ENCODE assay signal across 21 cellular contexts in genomic region chr16:2191446-2191706, GRCh38. TPM values are rescaled to one million over a fixed set of nuclear protein-coding genes. Genes with fewer than 3 reads are reported as not detected.
DNase-seq lines count a peak whose midpoint lies in the region; ATAC-seq, FAIRE-seq and TF ChIP-seq lines count a peak whose summit lies in the region.
"Had no signal": no experiment of that assay in that cellular context is flagged by ENCODE, and none has a peak within 500 bp of the region (broad histone marks: within the 10 kb centered on the region; RNA-seq: fewer than 3 reads in every experiment).

No MANE protein-coding gene starts in this region.

- H3K36me3 ChIP-seq in K562 (ENCODE audit: control insufficient read depth, insufficient read depth, low read length) (no peaks in the 10 kb centered on the region), pancreas (no peaks in the 10 kb centered on the region)
- H3K36me3 ChIP-seq: Peyer's patch had no signal

- 88% methylated on average over 9 of the region's 11 CpGs for whole genome bisulfite sequencing in K562 (ENCODE audit: insufficient coverage, low coverage, missing lambda C conversion rate)
- 87 to 91% methylated on average over 11 of the region's 11 CpGs for WGBS in pancreas, 2 donors

- peak overlapping the region in 1 of 2 experiments; percentile 58; a peak in 2 of 4 replicates for H3K9ac ChIP-seq in K562 (ENCODE audit: insufficient read depth in 1 of 2, low read depth in 2 of 2, low read length in 2 of 2)

- POLR2A ChIA-PET in K562 (lab: Yijun Ruan, JAX): interaction anchor here (1.2 to 3.4 kb wide), 3 partner anchors 21 to 36 kb away, joined by 5 to 11 read pairs (median 6); partner anchors contain the start of gene TRAF7

- H4K20me1 ChIP-seq in K562 (replicated peaks; ENCODE audit: control insufficient read depth, insufficient read depth, low read length): 0 out of 2 replicates have a peak, but pooled peaks cover 6% of the 10 kb centered on the region

- no peak overlapping the region for H3K27ac ChIP-seq in K562 (ENCODE audit: extremely low read depth, low read depth, low read length)
- peak overlapping the region; percentile 17 for H3K27ac ChIP-seq in substantia nigra (ENCODE audit: low read depth, low read length, poor library complexity, severe bottlenecking)
- no peak overlapping the region for H3K27ac ChIP-seq in pancreas
- H3K27ac ChIP-seq: Peyer's patch had no signal

- no peak overlapping the region for H3K4me2 ChIP-seq in K562 (ENCODE audit: insufficient read depth, low read length)

- no peak for TF ChIP-seq RAD21 in K562 (CRISPR knock-in tag; conservative IDR thresholded peaks at IDR 0.05 in 1 of 2, IDR thresholded peaks at IDR 0.05 in 1 of 2)

- ATAC-seq in K562 (no peak), left cardiac atrium (peak; percentile 25 to 49), GM21515 (IDR thresholded peaks at IDR 0.05; ENCODE audit: unreplicated experiment) (no peak), pancreas (no peak)

- FAIRE-seq in K562 (lab: Jason Lieb, UNC) (no peak), pancreas (lab: Jason Lieb, UNC) (no peak)
- FAIRE-seq: GM18507, GM19239, H54 had no signal

- peaks cover 3 to 69% of the 10 kb centered on the region in 2 experiments; a peak in 4 of 5 replicates for H3K4me1 ChIP-seq in K562 (replicated peaks in 1 of 2; ENCODE audit: control insufficient read depth in 2 of 2, insufficient read depth in 2 of 2, low read length in 2 of 2)
- peaks cover 5 to 7% (median 7%) of the 10 kb centered on the region in 3 donors for H3K4me1 ChIP-seq in pancreas

- in situ Hi-C loops in G401 (cut with HindIII; ENCODE audit: low sequenced_read_pairs) (no loop called here), K562 (cut with MboI) (no loop called here)

- no peak for TF ChIP-seq CTCF in K562 (IDR thresholded peaks at IDR 0.05 in 2 of 3, conservative IDR thresholded peaks at IDR 0.05 in 1 of 3; ENCODE audit: insufficient read depth in 2 of 3, low read depth in 1 of 3, low read length in 3 of 3)
- no peak for TF ChIP-seq CTCF in pancreas (IDR thresholded peaks at IDR 0.05)

- BruUV-seq in K562 (replicated peaks; lab: Mats Ljungman, UMichigan): no TSS peak

- DNase-seq in G401 (ENCODE audit: low spot score) (peak; percentile 43), K562 (ENCODE audit: extremely low read depth in 1 of 4, low spot score in 3 of 4) (no peak), left cardiac atrium (no peak), substantia nigra (lab: John Stamatoyannopoulos, UW) (peak in 1 of 49 donors; percentile 76), pancreas (no peak), amniotic stem cell (lab: John Stamatoyannopoulos, UW) (no peak)
- DNase-seq: Caco-2; CD4-positive, alpha-beta memory T cell; DMS153; GDM1; Kasumi-1; NCI-H1694 treated with DMSO at 0.1 percent for 48 hours; NCI-H2081 treated with DMSO at 0.1 percent for 48 hours; NCI-H2171 treated with DMSO at 0.1 percent for 48 hours; NCI-H524 treated with DMSO at 0.1 percent for 48 hours; Peyer's patch had no signal

- H3K9me1 ChIP-seq in K562 (ENCODE audit: control insufficient read depth, insufficient read depth, low read length): no peaks in the 10 kb centered on the region

- intact Hi-C loops in K562 (cut with micrococcal nuclease): no loop called here
- intact Hi-C loops in left cardiac atrium (cut with DNase I): no loop called here
- intact Hi-C loops in pancreas (cut with DNase I): loop anchor here in 1 of 3 donors (5.0 to 10.0 kb wide), 2 partner anchors 63 to 311 kb away; partner anchors contain the start of gene ECI1

- TF ChIP-seq POLR2A in K562 (conservative IDR thresholded peaks at IDR 0.05): no peak

- H2AFZ ChIP-seq in K562 (ENCODE audit: low read depth, low read length): no peak overlapping the region

- H3K9me3 ChIP-seq in K562 (replicated peaks; ENCODE audit: control insufficient read depth, insufficient read depth, low read depth, low read length): no peaks in the 10 kb centered on the region
- H3K9me3 ChIP-seq in pancreas: no peaks in the 10 kb centered on the region
- H3K9me3 ChIP-seq: Caco-2, Peyer's patch had no signal

- no peak for TF ChIP-seq EP300 in K562 (IDR thresholded peaks at IDR 0.05; ENCODE audit: low read length)

- CTCF ChIA-PET in K562 (lab: Yijun Ruan, JAX; ENCODE audit: low intra/inter-chr PET ratio): no interaction called here

- H3K27me3 ChIP-seq in K562 (ENCODE audit: control insufficient read depth in 2 of 2, insufficient read depth in 2 of 2, low read length in 2 of 2) (no peaks in the 10 kb centered on the region), pancreas (no peaks in the 10 kb centered on the region)

- H3K4me3 ChIP-seq in K562 (no peak overlapping the region), pancreas (no peak overlapping the region)
- H3K4me3 ChIP-seq: Peyer's patch had no signal

- no peaks in the 10 kb centered on the region for H3K79me2 ChIP-seq in K562 (ENCODE audit: control insufficient read depth, insufficient read depth, low read length)

RNA-seq across cellular contexts. Expression of gene CASKIN1, which starts 5.0 kb away (rescaled TPM):
- 0.80 and 4.2 TPM in 2 replicates for total RNA-seq in G401 (2014; rRNA removed; shearing (Covaris generic))
- total RNA-seq in K562 (2011; cell fraction: chromatin; rRNA removed; ENCODE audit: low replicate concordance): 3.2 and 16.5 TPM in 2 replicates
- 11.3 and 11.6 TPM in 2 replicates for total RNA-seq in K562 (2011; cell fraction: nucleolus; rRNA removed)
- total RNA-seq in K562 (2011; cell fraction: nucleoplasm; rRNA removed): 3.2 and 5.9 TPM in 2 replicates
- total RNA-seq in K562 (2014; rRNA removed): 1.5 and 2.6 TPM in 2 replicates
- total RNA-seq in K562 (2014; rRNA removed; fragmentation: Illumina TruSeq; extraction: Trizol): 0.10 and 0.15 TPM in 2 replicates
- total RNA-seq in K562 (2015; rRNA removed; fragmentation: Illumina TruSeq; extraction: Trizol): 0.68 and 1.7 TPM in 2 replicates
- 4.5 and 7.0 TPM in 2 replicates for total RNA-seq in K562 (2021)
- 0.84 and 1.9 TPM in 2 replicates for polyA plus RNA-seq in K562 (2011; rRNA removed)
- polyA plus RNA-seq in K562 (2011; cell fraction: cytosol; rRNA removed): 1.4 and 1.9 TPM in 2 replicates
- polyA plus RNA-seq in K562 (2011; cell fraction: nucleus; rRNA removed): 6.6 and 12.7 TPM in 2 replicates
- 1.7 and 2.9 TPM in 2 replicates for polyA plus RNA-seq in K562 (2012)
- 0.28 and 0.73 TPM in 2 replicates for polyA plus RNA-seq in K562 (2014; fragmentation: Illumina TruSeq; extraction: Trizol)
- not detected for polyA plus RNA-seq in K562 (2014; fragmentation: Nextera tagmentation; extraction: Ambion mirVana)
- polyA plus RNA-seq in K562 (2014; rRNA removed): 3.1 and 3.7 TPM in 2 replicates
- polyA minus RNA-seq in K562 (2011; rRNA and poly(A)+ RNA removed): 0.32 and 0.90 TPM in 2 replicates
- polyA minus RNA-seq in K562 (2011; cell fraction: cytosol; rRNA and poly(A)+ RNA removed): 1.1 and 1.5 TPM in 2 replicates
- polyA minus RNA-seq in K562 (2011; cell fraction: nucleus; rRNA and poly(A)+ RNA removed): 2.0 and 2.2 TPM in 2 replicates
- 1 to 10 TPM; 5.9 to 6.1 TPM for total RNA-seq in left cardiac atrium
- 1 to 10 TPM in 2 of 6 donors, under 1 TPM in 4; 0.61 to 1.7 (median 0.81) TPM for total RNA-seq in pancreas
- polyA plus RNA-seq in pancreas: 1 to 10 TPM; 1.5 to 2.1 TPM
- total RNA-seq: CD4-positive, alpha-beta memory T cell; Daoy; Peyer's patch had no signal
- polyA plus RNA-seq: CD4-positive, alpha-beta memory T cell had no signal

RNA-seq across cellular contexts. Expression of gene MLST8, which starts 13.9 kb away (rescaled TPM):
- total RNA-seq in G401 (2014; rRNA removed; shearing (Covaris generic)): 34.8 and 86.2 TPM in 2 replicates
- total RNA-seq in K562 (2011; cell fraction: chromatin; rRNA removed; ENCODE audit: low replicate concordance): 73.3 and 236 TPM in 2 replicates
- 205 and 257 TPM in 2 replicates for total RNA-seq in K562 (2011; cell fraction: nucleolus; rRNA removed)
- total RNA-seq in K562 (2011; cell fraction: nucleoplasm; rRNA removed): 108 and 122 TPM in 2 replicates
- total RNA-seq in K562 (2014; rRNA removed): 83.0 and 110 TPM in 2 replicates
- 2.6 and 4.3 TPM in 2 replicates for total RNA-seq in K562 (2014; rRNA removed; fragmentation: Illumina TruSeq; extraction: Trizol)
- total RNA-seq in K562 (2015; rRNA removed; fragmentation: Illumina TruSeq; extraction: Trizol): 15.7 and 16.0 TPM in 2 replicates
- total RNA-seq in K562 (2021): 79.1 and 85.0 TPM in 2 replicates
- polyA plus RNA-seq in K562 (2011; rRNA removed): 76.1 and 91.6 TPM in 2 replicates
- polyA plus RNA-seq in K562 (2011; cell fraction: cytosol; rRNA removed): 165 and 312 TPM in 2 replicates
- polyA plus RNA-seq in K562 (2011; cell fraction: nucleus; rRNA removed): 329 and 477 TPM in 2 replicates
- 71.4 and 87.7 TPM in 2 replicates for polyA plus RNA-seq in K562 (2012)
- 43.3 and 74.6 TPM in 2 replicates for polyA plus RNA-seq in K562 (2014; fragmentation: Illumina TruSeq; extraction: Trizol)
- polyA plus RNA-seq in K562 (2014; fragmentation: Nextera tagmentation; extraction: Ambion mirVana): 1 to 10 TPM; 1.5 to 9.8 TPM
- polyA plus RNA-seq in K562 (2014; rRNA removed): 116 TPM in 2 replicates
- polyA minus RNA-seq in K562 (2011; rRNA and poly(A)+ RNA removed): 19.6 and 40.3 TPM in 2 replicates
- 53.2 and 86.4 TPM in 2 replicates for polyA minus RNA-seq in K562 (2011; cell fraction: cytosol; rRNA and poly(A)+ RNA removed)
- polyA minus RNA-seq in K562 (2011; cell fraction: nucleus; rRNA and poly(A)+ RNA removed): 96.5 and 139 TPM in 2 replicates
- total RNA-seq in left cardiac atrium: 10 to 100 TPM; 24.9 to 26.9 TPM
- 10 to 100 TPM; 16.6 to 27.0 (median 19.1) TPM for total RNA-seq in pancreas
- 10 to 100 TPM; 59.3 to 62.8 TPM for polyA plus RNA-seq in pancreas

RNA-seq across cellular contexts. Expression of gene BRICD5, which starts 19.3 kb away (rescaled TPM):
- total RNA-seq in G401 (2014; rRNA removed; shearing (Covaris generic)): 1.9 and 2.1 TPM in 2 replicates
- total RNA-seq in K562 (2011; cell fraction: chromatin; rRNA removed; ENCODE audit: low replicate concordance): 10.6 and 42.5 TPM in 2 replicates
- 29.7 and 34.7 TPM in 2 replicates for total RNA-seq in K562 (2011; cell fraction: nucleolus; rRNA removed)
- total RNA-seq in K562 (2011; cell fraction: nucleoplasm; rRNA removed): 10.8 and 18.8 TPM in 2 replicates
- total RNA-seq in K562 (2014; rRNA removed) (2.9 and 3.5 TPM in 2 replicates), K562 (2014; rRNA removed; fragmentation: Illumina TruSeq; extraction: Trizol) (0.32 and 0.40 TPM in 2 replicates), K562 (2015; rRNA removed; fragmentation: Illumina TruSeq; extraction: Trizol) (3.4 and 4.1 TPM in 2 replicates), K562 (2021) (2.0 and 4.0 TPM in 2 replicates), left cardiac atrium (1 to 10 TPM; 5.7 to 5.9 TPM), pancreas (1 to 10 TPM; 1.0 to 2.4 (median 2.0) TPM)
- polyA plus RNA-seq in K562 (2011; rRNA removed) (1.8 and 3.2 TPM in 2 replicates), K562 (2014; fragmentation: Illumina TruSeq; extraction: Trizol) (0.49 and 3.8 TPM in 2 replicates), K562 (2014; fragmentation: Nextera tagmentation; extraction: Ambion mirVana) (under 1 TPM in 1 of 2 experiments, not detected in 1; 0.24 TPM), K562 (2014; rRNA removed) (5.1 and 15.1 TPM in 2 replicates), pancreas (10 to 100 TPM in 1 of 2 donors, 1 to 10 TPM in 1; 8.9 to 24.5 TPM)
- polyA plus RNA-seq in K562 (2011; cell fraction: cytosol; rRNA removed): 2.8 and 13.2 TPM in 2 replicates
- polyA plus RNA-seq in K562 (2011; cell fraction: nucleus; rRNA removed): 33.5 and 71.7 TPM in 2 replicates
- polyA plus RNA-seq in K562 (2012): 5.8 and 14.0 TPM in 2 replicates
- polyA minus RNA-seq in K562 (2011; rRNA and poly(A)+ RNA removed): 0.28 and 0.54 TPM in 2 replicates
- 0.57 TPM in 1 of 2 replicates, not detected in the other for polyA minus RNA-seq in K562 (2011; cell fraction: cytosol; rRNA and poly(A)+ RNA removed)
- polyA minus RNA-seq in K562 (2011; cell fraction: nucleus; rRNA and poly(A)+ RNA removed): 3.4 and 6.9 TPM in 2 replicates

RNA-seq across cellular contexts. Expression of gene PGP, which starts 23.3 kb away (rescaled TPM):
- total RNA-seq in G401 (2014; rRNA removed; shearing (Covaris generic)): 47.8 and 70.9 TPM in 2 replicates
- total RNA-seq in K562 (2011; cell fraction: chromatin; rRNA removed; ENCODE audit: low replicate concordance): 31.1 and 74.2 TPM in 2 replicates
- 69.6 and 75.5 TPM in 2 replicates for total RNA-seq in K562 (2011; cell fraction: nucleolus; rRNA removed)
- total RNA-seq in K562 (2011; cell fraction: nucleoplasm; rRNA removed): 40.6 and 42.6 TPM in 2 replicates
- 57.6 and 70.2 TPM in 2 replicates for total RNA-seq in K562 (2014; rRNA removed)
- total RNA-seq in K562 (2014; rRNA removed; fragmentation: Illumina TruSeq; extraction: Trizol): 8.5 and 11.4 TPM in 2 replicates
- 24.1 and 26.5 TPM in 2 replicates for total RNA-seq in K562 (2015; rRNA removed; fragmentation: Illumina TruSeq; extraction: Trizol)
- total RNA-seq in K562 (2021): 44.9 and 49.6 TPM in 2 replicates
- 19.6 and 27.9 TPM in 2 replicates for polyA plus RNA-seq in K562 (2011; rRNA removed)
- polyA plus RNA-seq in K562 (2011; cell fraction: cytosol; rRNA removed): 27.6 and 84.2 TPM in 2 replicates
- polyA plus RNA-seq in K562 (2011; cell fraction: nucleus; rRNA removed): 92.6 and 123 TPM in 2 replicates
- 33.7 and 34.1 TPM in 2 replicates for polyA plus RNA-seq in K562 (2012)
- polyA plus RNA-seq in K562 (2014; fragmentation: Illumina TruSeq; extraction: Trizol): 14.2 and 20.7 TPM in 2 replicates
- polyA plus RNA-seq in K562 (2014; fragmentation: Nextera tagmentation; extraction: Ambion mirVana): 1 to 10 TPM; 1.1 to 3.0 TPM
- polyA plus RNA-seq in K562 (2014; rRNA removed): 54.0 and 55.6 TPM in 2 replicates
- 7.3 and 7.4 TPM in 2 replicates for polyA minus RNA-seq in K562 (2011; rRNA and poly(A)+ RNA removed)
- 13.6 and 18.7 TPM in 2 replicates for polyA minus RNA-seq in K562 (2011; cell fraction: cytosol; rRNA and poly(A)+ RNA removed)
- polyA minus RNA-seq in K562 (2011; cell fraction: nucleus; rRNA and poly(A)+ RNA removed): 29.8 and 32.1 TPM in 2 replicates
- total RNA-seq in left cardiac atrium: 10 to 100 TPM; 21.1 to 24.6 TPM
- total RNA-seq in pancreas: 1 to 10 TPM; 2.9 to 5.8 (median 3.7) TPM
- polyA plus RNA-seq in pancreas: 10 to 100 TPM in 1 of 2 donors, 1 to 10 TPM in 1; 8.9 to 10.2 TPM

RNA-seq across cellular contexts. Expression of gene E4F1, which starts 32.0 kb away (rescaled TPM):
- 40.4 and 59.4 TPM in 2 replicates for total RNA-seq in G401 (2014; rRNA removed; shearing (Covaris generic))
- 59.2 and 250 TPM in 2 replicates for total RNA-seq in K562 (2011; cell fraction: chromatin; rRNA removed; ENCODE audit: low replicate concordance)
- 208 and 236 TPM in 2 replicates for total RNA-seq in K562 (2011; cell fraction: nucleolus; rRNA removed)
- 68.1 and 94.3 TPM in 2 replicates for total RNA-seq in K562 (2011; cell fraction: nucleoplasm; rRNA removed)
- total RNA-seq in K562 (2014; rRNA removed) (94.9 and 97.1 TPM in 2 replicates), K562 (2014; rRNA removed; fragmentation: Illumina TruSeq; extraction: Trizol) (3.7 and 5.5 TPM in 2 replicates), K562 (2015; rRNA removed; fragmentation: Illumina TruSeq; extraction: Trizol) (33.1 and 37.3 TPM in 2 replicates), K562 (2021) (53.2 and 63.2 TPM in 2 replicates), left cardiac atrium (10 to 100 TPM; 11.9 to 15.0 TPM), pancreas (10 to 100 TPM in 2 of 6 donors, 1 to 10 TPM in 4; 8.7 to 13.2 (median 9.4) TPM)
- polyA plus RNA-seq in K562 (2011; rRNA removed) (20.4 and 32.0 TPM in 2 replicates), K562 (2014; fragmentation: Illumina TruSeq; extraction: Trizol) (5.6 and 23.2 TPM in 2 replicates), K562 (2014; fragmentation: Nextera tagmentation; extraction: Ambion mirVana) (under 1 TPM; 0.48 to 0.96 TPM), K562 (2014; rRNA removed) (58.7 and 62.7 TPM in 2 replicates), pancreas (10 to 100 TPM; 47.8 to 48.4 TPM)
- polyA plus RNA-seq in K562 (2011; cell fraction: cytosol; rRNA removed): 27.5 and 65.2 TPM in 2 replicates
- 215 and 329 TPM in 2 replicates for polyA plus RNA-seq in K562 (2011; cell fraction: nucleus; rRNA removed)
- 34.9 and 35.9 TPM in 2 replicates for polyA plus RNA-seq in K562 (2012)
- polyA minus RNA-seq in K562 (2011; rRNA and poly(A)+ RNA removed): 5.5 and 8.4 TPM in 2 replicates
- 30.6 and 30.9 TPM in 2 replicates for polyA minus RNA-seq in K562 (2011; cell fraction: cytosol; rRNA and poly(A)+ RNA removed)
- 67.1 and 68.3 TPM in 2 replicates for polyA minus RNA-seq in K562 (2011; cell fraction: nucleus; rRNA and poly(A)+ RNA removed)

Comparison
In these comparisons a context has a peak if more than half of its experiments do, and no peak if none do; other contexts are left out.
1. ATAC-seq: peak in left cardiac atrium (2 of 2); none in K562 (single experiment), GM21515 (single experiment) and pancreas (0 of 4).